ENCODE assay signal across 1 cellular context in the genomic region with DNA sequence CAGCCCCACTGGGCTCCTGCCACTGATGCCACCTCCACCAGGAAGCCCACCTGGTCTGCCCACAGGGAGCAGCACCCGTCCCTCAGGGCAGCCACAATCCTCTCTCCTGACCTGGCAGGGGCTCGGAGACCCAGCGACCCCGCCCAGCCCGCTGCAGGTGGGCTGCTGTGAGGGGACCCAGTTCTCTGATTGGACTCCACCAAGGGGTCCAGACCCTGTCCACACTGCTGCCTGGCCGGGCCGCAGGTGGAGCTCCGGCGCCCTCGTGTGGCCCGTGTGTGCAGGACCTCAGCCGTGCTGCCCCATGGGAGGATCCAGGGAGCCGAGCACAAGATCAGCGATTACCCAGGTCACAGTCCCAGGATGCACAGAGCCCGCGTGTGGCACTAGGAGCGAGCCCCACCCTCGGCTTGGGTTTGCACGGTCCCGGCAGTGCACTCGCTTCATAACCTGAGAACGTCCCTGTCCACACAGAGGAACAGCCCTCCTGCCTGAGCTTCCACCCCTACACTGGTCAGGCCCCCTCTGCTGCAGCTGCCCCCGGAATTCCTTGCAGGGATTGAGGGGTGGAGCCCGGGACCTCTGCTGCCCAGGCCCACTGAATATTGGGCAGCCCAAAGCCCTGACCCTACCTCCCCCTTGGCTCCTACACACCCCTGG.
TF ChIP-seq lines count a peak whose summit lies in the region.

No MANE protein-coding gene starts in this region.

TF ChIP-seq in HepG2, 621 proteins besides CTCF, POLR2A, EP300 and RAD21 (continued from another document and continues in another):
- TF ChIP-seq, protein P1, sequence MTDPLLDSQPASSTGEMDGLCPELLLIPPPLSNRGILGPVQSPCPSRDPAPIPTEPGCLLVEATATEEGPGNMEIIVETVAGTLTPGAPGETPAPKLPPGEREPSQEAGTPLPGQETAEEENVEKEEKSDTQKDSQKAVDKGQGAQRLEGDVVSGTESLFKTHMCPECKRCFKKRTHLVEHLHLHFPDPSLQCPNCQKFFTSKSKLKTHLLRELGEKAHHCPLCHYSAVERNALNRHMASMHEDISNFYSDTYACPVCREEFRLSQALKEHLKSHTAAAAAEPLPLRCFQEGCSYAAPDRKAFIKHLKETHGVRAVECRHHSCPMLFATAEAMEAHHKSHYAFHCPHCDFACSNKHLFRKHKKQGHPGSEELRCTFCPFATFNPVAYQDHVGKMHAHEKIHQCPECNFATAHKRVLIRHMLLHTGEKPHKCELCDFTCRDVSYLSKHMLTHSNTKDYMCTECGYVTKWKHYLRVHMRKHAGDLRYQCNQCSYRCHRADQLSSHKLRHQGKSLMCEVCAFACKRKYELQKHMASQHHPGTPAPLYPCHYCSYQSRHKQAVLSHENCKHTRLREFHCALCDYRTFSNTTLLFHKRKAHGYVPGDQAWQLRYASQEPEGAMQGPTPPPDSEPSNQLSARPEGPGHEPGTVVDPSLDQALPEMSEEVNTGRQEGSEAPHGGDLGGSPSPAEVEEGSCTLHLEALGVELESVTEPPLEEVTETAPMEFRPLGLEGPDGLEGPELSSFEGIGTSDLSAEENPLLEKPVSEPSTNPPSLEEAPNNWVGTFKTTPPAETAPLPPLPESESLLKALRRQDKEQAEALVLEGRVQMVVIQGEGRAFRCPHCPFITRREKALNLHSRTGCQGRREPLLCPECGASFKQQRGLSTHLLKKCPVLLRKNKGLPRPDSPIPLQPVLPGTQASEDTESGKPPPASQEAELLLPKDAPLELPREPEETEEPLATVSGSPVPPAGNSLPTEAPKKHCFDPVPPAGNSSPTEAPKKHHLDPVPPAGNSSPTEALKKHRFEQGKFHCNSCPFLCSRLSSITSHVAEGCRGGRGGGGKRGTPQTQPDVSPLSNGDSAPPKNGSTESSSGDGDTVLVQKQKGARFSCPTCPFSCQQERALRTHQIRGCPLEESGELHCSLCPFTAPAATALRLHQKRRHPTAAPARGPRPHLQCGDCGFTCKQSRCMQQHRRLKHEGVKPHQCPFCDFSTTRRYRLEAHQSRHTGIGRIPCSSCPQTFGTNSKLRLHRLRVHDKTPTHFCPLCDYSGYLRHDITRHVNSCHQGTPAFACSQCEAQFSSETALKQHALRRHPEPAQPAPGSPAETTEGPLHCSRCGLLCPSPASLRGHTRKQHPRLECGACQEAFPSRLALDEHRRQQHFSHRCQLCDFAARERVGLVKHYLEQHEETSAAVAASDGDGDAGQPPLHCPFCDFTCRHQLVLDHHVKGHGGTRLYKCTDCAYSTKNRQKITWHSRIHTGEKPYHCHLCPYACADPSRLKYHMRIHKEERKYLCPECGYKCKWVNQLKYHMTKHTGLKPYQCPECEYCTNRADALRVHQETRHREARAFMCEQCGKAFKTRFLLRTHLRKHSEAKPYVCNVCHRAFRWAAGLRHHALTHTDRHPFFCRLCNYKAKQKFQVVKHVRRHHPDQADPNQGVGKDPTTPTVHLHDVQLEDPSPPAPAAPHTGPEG (CRISPR knock-in tag; IDR thresholded peaks at IDR 0.05) = no peak
- TF ChIP-seq ZNF44 (CRISPR knock-in tag; IDR thresholded peaks at IDR 0.05) (no peak), HNF4G (IDR thresholded peaks at IDR 0.05; ENCODE audit: borderline replicate concordance, low read depth, low read length) (no peak), HNF4G (CRISPR knock-in tag; IDR thresholded peaks at IDR 0.05; ENCODE audit: borderline replicate concordance, low read depth) (no peak), SRSF1 (optimal IDR thresholded peaks at IDR 0.05; ENCODE audit: low read depth, low read length) (no peak), ZSCAN21 (CRISPR knock-in tag; IDR thresholded peaks at IDR 0.05; ENCODE audit: borderline replicate concordance) (no peak), ZFP36L1 (CRISPR knock-in tag; IDR thresholded peaks at IDR 0.05) (no peak), NR2C2 (CRISPR knock-in tag; IDR thresholded peaks at IDR 0.05; ENCODE audit: borderline replicate concordance) (no peak), PPARG (CRISPR knock-in tag; conservative IDR thresholded peaks at IDR 0.05) (no peak), ZFP62 (CRISPR knock-in tag; IDR thresholded peaks at IDR 0.05) (no peak), KDM5B (CRISPR knock-in tag; IDR thresholded peaks at IDR 0.05; ENCODE audit: borderline replicate concordance) (no peak; the same call in 1 of the 2 replicates), ZNF121 (CRISPR knock-in tag; IDR thresholded peaks at IDR 0.05) (no peak), XRCC5 (optimal IDR thresholded peaks at IDR 0.05; ENCODE audit: low read length) (peak; percentile 79), GPN1 (CRISPR knock-in tag; IDR thresholded peaks at IDR 0.05; ENCODE audit: borderline replicate concordance) (no peak), GABPB1 (CRISPR knock-in tag; IDR thresholded peaks at IDR 0.05) (peak; percentile 43; the same call in 1 of the 2 replicates), FIP1L1 (IDR thresholded peaks at IDR 0.05; ENCODE audit: borderline replicate concordance, insufficient read depth, low read depth, low read length) (no peak), ZNF225 (CRISPR knock-in tag; IDR thresholded peaks at IDR 0.05) (peak; percentile 38; the same call in 1 of the 2 replicates), ZNF556 (CRISPR knock-in tag; IDR thresholded peaks at IDR 0.05; ENCODE audit: borderline replicate concordance) (no peak), ZNF124 (CRISPR knock-in tag; IDR thresholded peaks at IDR 0.05) (no peak), SALL1 (CRISPR knock-in tag; IDR thresholded peaks at IDR 0.05) (0 out of 2 replicates have a peak, but pooled peaks have one; percentile 12), GTF2F1 (IDR thresholded peaks at IDR 0.05; ENCODE audit: low read length) (no peak), SP1 (IDR thresholded peaks at IDR 0.05) (no peak), SP1 (CRISPR knock-in tag; IDR thresholded peaks at IDR 0.05) (peak; percentile 27; the same call in 1 of the 2 replicates), ZBTB1 (CRISPR knock-in tag; IDR thresholded peaks at IDR 0.05; ENCODE audit: borderline replicate concordance) (no peak), ZNF878 (CRISPR knock-in tag; IDR thresholded peaks at IDR 0.05) (no peak), GLI4 (CRISPR knock-in tag; IDR thresholded peaks at IDR 0.05; ENCODE audit: borderline replicate concordance) (no peak), RXRA (CRISPR knock-in tag; IDR thresholded peaks at IDR 0.05) (0 out of 2 replicates have a peak, but pooled peaks have one; percentile 17), TGIF2 (CRISPR knock-in tag; IDR thresholded peaks at IDR 0.05) (no peak), ZNF136 (CRISPR knock-in tag; IDR thresholded peaks at IDR 0.05; ENCODE audit: low read depth) (no peak)
- TF ChIP-seq, protein P2, sequence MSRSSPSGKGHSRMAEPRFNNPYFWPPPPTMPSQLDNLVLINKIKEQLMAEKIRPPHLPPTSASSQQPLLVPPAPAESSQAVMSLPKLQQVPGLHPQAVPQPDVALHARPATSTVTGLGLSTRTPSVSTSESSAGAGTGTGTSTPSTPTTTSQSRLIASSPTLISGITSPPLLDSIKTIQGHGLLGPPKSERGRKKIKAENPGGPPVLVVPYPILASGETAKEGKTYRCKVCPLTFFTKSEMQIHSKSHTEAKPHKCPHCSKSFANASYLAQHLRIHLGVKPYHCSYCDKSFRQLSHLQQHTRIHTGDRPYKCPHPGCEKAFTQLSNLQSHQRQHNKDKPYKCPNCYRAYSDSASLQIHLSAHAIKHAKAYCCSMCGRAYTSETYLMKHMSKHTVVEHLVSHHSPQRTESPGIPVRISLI (CRISPR knock-in tag; IDR thresholded peaks at IDR 0.05; ENCODE audit: borderline replicate concordance) = no peak
- TF ChIP-seq, protein P3, sequence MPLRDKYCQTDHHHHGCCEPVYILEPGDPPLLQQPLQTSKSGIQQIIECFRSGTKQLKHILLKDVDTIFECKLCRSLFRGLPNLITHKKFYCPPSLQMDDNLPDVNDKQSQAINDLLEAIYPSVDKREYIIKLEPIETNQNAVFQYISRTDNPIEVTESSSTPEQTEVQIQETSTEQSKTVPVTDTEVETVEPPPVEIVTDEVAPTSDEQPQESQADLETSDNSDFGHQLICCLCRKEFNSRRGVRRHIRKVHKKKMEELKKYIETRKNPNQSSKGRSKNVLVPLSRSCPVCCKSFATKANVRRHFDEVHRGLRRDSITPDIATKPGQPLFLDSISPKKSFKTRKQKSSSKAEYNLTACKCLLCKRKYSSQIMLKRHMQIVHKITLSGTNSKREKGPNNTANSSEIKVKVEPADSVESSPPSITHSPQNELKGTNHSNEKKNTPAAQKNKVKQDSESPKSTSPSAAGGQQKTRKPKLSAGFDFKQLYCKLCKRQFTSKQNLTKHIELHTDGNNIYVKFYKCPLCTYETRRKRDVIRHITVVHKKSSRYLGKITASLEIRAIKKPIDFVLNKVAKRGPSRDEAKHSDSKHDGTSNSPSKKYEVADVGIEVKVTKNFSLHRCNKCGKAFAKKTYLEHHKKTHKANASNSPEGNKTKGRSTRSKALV (CRISPR knock-in tag; IDR thresholded peaks at IDR 0.05) = no peak
- TF ChIP-seq, protein P4, sequence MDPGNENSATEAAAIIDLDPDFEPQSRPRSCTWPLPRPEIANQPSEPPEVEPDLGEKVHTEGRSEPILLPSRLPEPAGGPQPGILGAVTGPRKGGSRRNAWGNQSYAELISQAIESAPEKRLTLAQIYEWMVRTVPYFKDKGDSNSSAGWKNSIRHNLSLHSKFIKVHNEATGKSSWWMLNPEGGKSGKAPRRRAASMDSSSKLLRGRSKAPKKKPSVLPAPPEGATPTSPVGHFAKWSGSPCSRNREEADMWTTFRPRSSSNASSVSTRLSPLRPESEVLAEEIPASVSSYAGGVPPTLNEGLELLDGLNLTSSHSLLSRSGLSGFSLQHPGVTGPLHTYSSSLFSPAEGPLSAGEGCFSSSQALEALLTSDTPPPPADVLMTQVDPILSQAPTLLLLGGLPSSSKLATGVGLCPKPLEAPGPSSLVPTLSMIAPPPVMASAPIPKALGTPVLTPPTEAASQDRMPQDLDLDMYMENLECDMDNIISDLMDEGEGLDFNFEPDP (CRISPR knock-in tag; conservative IDR thresholded peaks at IDR 0.05) = no peak
- TF ChIP-seq, protein P5, sequence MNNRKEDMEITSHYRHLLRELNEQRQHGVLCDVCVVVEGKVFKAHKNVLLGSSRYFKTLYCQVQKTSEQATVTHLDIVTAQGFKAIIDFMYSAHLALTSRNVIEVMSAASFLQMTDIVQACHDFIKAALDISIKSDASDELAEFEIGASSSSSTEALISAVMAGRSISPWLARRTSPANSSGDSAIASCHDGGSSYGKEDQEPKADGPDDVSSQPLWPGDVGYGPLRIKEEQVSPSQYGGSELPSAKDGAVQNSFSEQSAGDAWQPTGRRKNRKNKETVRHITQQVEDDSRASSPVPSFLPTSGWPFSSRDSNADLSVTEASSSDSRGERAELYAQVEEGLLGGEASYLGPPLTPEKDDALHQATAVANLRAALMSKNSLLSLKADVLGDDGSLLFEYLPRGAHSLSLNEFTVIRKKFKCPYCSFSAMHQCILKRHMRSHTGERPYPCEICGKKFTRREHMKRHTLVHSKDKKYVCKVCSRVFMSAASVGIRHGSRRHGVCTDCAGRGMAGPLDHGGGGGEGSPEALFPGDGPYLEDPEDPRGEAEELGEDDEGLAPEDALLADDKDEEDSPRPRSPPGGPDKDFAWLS (CRISPR knock-in tag; IDR thresholded peaks at IDR 0.05; ENCODE audit: borderline replicate concordance) = no peak
- TF ChIP-seq, protein P6, sequence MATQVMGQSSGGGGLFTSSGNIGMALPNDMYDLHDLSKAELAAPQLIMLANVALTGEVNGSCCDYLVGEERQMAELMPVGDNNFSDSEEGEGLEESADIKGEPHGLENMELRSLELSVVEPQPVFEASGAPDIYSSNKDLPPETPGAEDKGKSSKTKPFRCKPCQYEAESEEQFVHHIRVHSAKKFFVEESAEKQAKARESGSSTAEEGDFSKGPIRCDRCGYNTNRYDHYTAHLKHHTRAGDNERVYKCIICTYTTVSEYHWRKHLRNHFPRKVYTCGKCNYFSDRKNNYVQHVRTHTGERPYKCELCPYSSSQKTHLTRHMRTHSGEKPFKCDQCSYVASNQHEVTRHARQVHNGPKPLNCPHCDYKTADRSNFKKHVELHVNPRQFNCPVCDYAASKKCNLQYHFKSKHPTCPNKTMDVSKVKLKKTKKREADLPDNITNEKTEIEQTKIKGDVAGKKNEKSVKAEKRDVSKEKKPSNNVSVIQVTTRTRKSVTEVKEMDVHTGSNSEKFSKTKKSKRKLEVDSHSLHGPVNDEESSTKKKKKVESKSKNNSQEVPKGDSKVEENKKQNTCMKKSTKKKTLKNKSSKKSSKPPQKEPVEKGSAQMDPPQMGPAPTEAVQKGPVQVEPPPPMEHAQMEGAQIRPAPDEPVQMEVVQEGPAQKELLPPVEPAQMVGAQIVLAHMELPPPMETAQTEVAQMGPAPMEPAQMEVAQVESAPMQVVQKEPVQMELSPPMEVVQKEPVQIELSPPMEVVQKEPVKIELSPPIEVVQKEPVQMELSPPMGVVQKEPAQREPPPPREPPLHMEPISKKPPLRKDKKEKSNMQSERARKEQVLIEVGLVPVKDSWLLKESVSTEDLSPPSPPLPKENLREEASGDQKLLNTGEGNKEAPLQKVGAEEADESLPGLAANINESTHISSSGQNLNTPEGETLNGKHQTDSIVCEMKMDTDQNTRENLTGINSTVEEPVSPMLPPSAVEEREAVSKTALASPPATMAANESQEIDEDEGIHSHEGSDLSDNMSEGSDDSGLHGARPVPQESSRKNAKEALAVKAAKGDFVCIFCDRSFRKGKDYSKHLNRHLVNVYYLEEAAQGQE (IDR thresholded peaks at IDR 0.05; ENCODE audit: borderline replicate concordance in 1 of 2, low read depth in 1 of 2, low read length in 2 of 2) = no peak
- TF ChIP-seq, protein P7, sequence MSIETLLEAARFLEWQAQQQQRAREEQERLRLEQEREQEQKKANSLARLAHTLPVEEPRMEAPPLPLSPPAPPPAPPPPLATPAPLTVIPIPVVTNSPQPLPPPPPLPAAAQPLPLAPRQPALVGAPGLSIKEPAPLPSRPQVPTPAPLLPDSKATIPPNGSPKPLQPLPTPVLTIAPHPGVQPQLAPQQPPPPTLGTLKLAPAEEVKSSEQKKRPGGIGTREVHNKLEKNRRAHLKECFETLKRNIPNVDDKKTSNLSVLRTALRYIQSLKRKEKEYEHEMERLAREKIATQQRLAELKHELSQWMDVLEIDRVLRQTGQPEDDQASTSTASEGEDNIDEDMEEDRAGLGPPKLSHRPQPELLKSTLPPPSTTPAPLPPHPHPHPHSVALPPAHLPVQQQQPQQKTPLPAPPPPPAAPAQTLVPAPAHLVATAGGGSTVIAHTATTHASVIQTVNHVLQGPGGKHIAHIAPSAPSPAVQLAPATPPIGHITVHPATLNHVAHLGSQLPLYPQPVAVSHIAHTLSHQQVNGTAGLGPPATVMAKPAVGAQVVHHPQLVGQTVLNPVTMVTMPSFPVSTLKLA (IDR thresholded peaks at IDR 0.05) = no peak
- TF ChIP-seq, protein P8, sequence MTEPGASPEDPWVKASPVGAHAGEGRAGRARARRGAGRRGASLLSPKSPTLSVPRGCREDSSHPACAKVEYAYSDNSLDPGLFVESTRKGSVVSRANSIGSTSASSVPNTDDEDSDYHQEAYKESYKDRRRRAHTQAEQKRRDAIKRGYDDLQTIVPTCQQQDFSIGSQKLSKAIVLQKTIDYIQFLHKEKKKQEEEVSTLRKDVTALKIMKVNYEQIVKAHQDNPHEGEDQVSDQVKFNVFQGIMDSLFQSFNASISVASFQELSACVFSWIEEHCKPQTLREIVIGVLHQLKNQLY (CRISPR knock-in tag; IDR thresholded peaks at IDR 0.05) = no peak
- TF ChIP-seq, protein P9, sequence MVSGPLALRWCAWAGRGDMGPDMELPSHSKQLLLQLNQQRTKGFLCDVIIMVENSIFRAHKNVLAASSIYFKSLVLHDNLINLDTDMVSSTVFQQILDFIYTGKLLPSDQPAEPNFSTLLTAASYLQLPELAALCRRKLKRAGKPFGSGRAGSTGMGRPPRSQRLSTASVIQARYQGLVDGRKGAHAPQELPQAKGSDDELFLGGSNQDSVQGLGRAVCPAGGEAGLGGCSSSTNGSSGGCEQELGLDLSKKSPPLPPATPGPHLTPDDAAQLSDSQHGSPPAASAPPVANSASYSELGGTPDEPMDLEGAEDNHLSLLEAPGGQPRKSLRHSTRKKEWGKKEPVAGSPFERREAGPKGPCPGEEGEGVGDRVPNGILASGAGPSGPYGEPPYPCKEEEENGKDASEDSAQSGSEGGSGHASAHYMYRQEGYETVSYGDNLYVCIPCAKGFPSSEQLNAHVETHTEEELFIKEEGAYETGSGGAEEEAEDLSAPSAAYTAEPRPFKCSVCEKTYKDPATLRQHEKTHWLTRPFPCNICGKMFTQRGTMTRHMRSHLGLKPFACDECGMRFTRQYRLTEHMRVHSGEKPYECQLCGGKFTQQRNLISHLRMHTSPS (CRISPR knock-in tag; IDR thresholded peaks at IDR 0.05; ENCODE audit: low read depth) = peak; percentile 37; the same call in 1 of the 2 replicates
